In the genomic region with DNA sequence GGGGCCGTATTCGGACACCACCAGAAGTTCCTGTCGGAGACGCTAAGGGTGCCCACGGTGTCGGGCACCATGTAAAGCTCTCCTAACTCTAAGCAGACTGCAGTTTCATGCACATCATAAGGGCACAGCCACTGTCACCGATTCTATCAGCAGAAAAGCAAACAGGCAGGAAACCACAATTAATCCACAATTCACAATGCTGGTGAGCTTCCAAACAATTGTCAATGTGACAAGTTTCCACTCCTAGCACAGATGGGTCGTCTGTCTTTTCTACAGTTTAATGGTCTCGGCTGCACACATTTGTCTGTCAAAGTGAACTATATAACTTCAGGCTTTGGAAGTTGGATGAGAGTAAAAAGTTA, we compare ENCODE assay signal across 12 cellular contexts. TPM values are rescaled to one million over a fixed set of nuclear protein-coding genes. Genes with fewer than 3 reads are reported as not detected.
DNase-seq lines count a peak whose midpoint lies in the region; ATAC-seq and TF ChIP-seq lines count a peak whose summit lies in the region.
"Had no signal": no experiment of that assay in that cellular context is flagged by ENCODE, and none has a peak within 500 bp of the region (broad histone marks: within the 10 kb centered on the region; RNA-seq: fewer than 3 reads in every experiment).

No MANE protein-coding gene starts in this region.

- H3K27ac ChIP-seq in lower lobe of right lung = no peak overlapping the region
- H3K27ac ChIP-seq: C4-2B had no signal

- peak overlapping the region; percentile 39 for H3K4me3 Mint-ChIP-seq in stimulated activated naive CD8-positive, alpha-beta T cell treated with anti-CD3 and anti-CD28 coated beads, Interleukin-15, Interleukin-2, amounts not matched to agents 100 ng/mL and 50 ng/mL, for 24 hours
- H3K4me3 Mint-ChIP-seq in activated naive CD8-positive, alpha-beta T cell = peak overlapping the region; percentile 89

- peaks cover 19% of the 10 kb centered on the region for H3K36me3 Mint-ChIP-seq in stimulated activated naive CD8-positive, alpha-beta T cell treated with anti-CD3 and anti-CD28 coated beads, Interleukin-15, Interleukin-2, amounts not matched to agents 100 ng/mL and 50 ng/mL, for 24 hours (ENCODE audit: low read depth)
- H3K36me3 Mint-ChIP-seq in activated naive CD8-positive, alpha-beta T cell = peaks cover 8% of the 10 kb centered on the region

- peak overlapping the region; percentile 60 for H3K4me3 ChIP-seq in lower lobe of right lung

- intact Hi-C loops in lower lobe of right lung (cut with DNase I) = no loop called here

- no peak for ATAC-seq in stimulated activated naive CD8-positive, alpha-beta T cell treated with anti-CD3 and anti-CD28 coated beads, Interleukin-15, Interleukin-2, amounts not matched to agents 100 U/mL and 50 U/mL, for 24 hours
- no peak for ATAC-seq in lower lobe of right lung

- H3K9me3 ChIP-seq in lower lobe of right lung = no peaks in the 10 kb centered on the region

- DNase-seq in stimulated activated naive CD8-positive, alpha-beta T cell treated with anti-CD3 and anti-CD28 coated beads, Interleukin-15, Interleukin-2, amounts not matched to agents 100 U/mL and 50 U/mL, for 24 hours = no peak
- DNase-seq in lower lobe of right lung (no peak), medulla oblongata (ENCODE audit: extremely low spot score) (no peak), epidermal melanocyte (ENCODE audit: insufficient read length, low spot score) (no peak), COLO829 (ENCODE audit: low spot score) (no peak), SHP77 (lab: John Stamatoyannopoulos, UW) (no peak)
- DNase-seq: activated CD4-positive, alpha-beta T cell treated with anti-CD3 and anti-CD28 coated beads, Interleukin-2, amount 10 ng/mL, durations not matched to agents 7 days and 5 days; midbrain had no signal

- H3K27me3 Mint-ChIP-seq in stimulated activated naive CD8-positive, alpha-beta T cell treated with anti-CD3 and anti-CD28 coated beads, Interleukin-15, Interleukin-2, amounts not matched to agents 100 ng/mL and 50 ng/mL, for 24 hours = peaks cover 32% of the 10 kb centered on the region
- H3K27me3 Mint-ChIP-seq in activated naive CD8-positive, alpha-beta T cell = peaks cover 4% of the 10 kb centered on the region

- peaks cover 12% of the 10 kb centered on the region for H3K4me1 Mint-ChIP-seq in stimulated activated naive CD8-positive, alpha-beta T cell treated with anti-CD3 and anti-CD28 coated beads, Interleukin-15, Interleukin-2, amounts not matched to agents 100 ng/mL and 50 ng/mL, for 24 hours (ENCODE audit: low read depth)
- H3K4me1 Mint-ChIP-seq in activated naive CD8-positive, alpha-beta T cell (ENCODE audit: low read depth) = peaks cover 17% of the 10 kb centered on the region

- H3K27me3 ChIP-seq in lower lobe of right lung (ENCODE audit: low read depth) = peaks cover 22% of the 10 kb centered on the region

- H3K9me3 Mint-ChIP-seq in stimulated activated naive CD8-positive, alpha-beta T cell treated with anti-CD3 and anti-CD28 coated beads, Interleukin-15, Interleukin-2, amounts not matched to agents 100 ng/mL and 50 ng/mL, for 24 hours = no peaks in the 10 kb centered on the region
- H3K9me3 Mint-ChIP-seq in activated naive CD8-positive, alpha-beta T cell (ENCODE audit: low read depth) = no peaks in the 10 kb centered on the region
- H3K9me3 Mint-ChIP-seq: activated CD4-positive, alpha-beta T cell treated with anti-CD3 and anti-CD28 coated beads, Interleukin-2, amount 10 ng/mL, durations not matched to agents 7 days and 5 days had no signal

- H3K27ac Mint-ChIP-seq in stimulated activated naive CD8-positive, alpha-beta T cell treated with anti-CD3 and anti-CD28 coated beads, Interleukin-15, Interleukin-2, amounts not matched to agents 100 ng/mL and 50 ng/mL, for 24 hours = no peak overlapping the region
- H3K27ac Mint-ChIP-seq in activated naive CD8-positive, alpha-beta T cell = no peak overlapping the region
- H3K27ac Mint-ChIP-seq: activated CD4-positive, alpha-beta T cell treated with anti-CD3 and anti-CD28 coated beads, Interleukin-2, amount 10 ng/mL, durations not matched to agents 7 days and 5 days had no signal

- peaks cover 17% of the 10 kb centered on the region for H3K4me1 ChIP-seq in lower lobe of right lung

- no peak for TF ChIP-seq CTCF in lower lobe of right lung (IDR thresholded peaks at IDR 0.05)

- peaks cover 19% of the 10 kb centered on the region for H3K36me3 ChIP-seq in lower lobe of right lung

RNA-seq across cellular contexts. Expression of gene OCA2, which starts 8.8 kb away (rescaled TPM):
- total RNA-seq in lower lobe of right lung = 1.2 TPM
- total RNA-seq: activated CD4-positive, alpha-beta T cell treated with anti-CD3 and anti-CD28 coated beads, Interleukin-2, amount 10 ng/mL, durations not matched to agents 7 days and 5 days; fibroblast of villous mesenchyme had no signal
